In the genomic region with DNA sequence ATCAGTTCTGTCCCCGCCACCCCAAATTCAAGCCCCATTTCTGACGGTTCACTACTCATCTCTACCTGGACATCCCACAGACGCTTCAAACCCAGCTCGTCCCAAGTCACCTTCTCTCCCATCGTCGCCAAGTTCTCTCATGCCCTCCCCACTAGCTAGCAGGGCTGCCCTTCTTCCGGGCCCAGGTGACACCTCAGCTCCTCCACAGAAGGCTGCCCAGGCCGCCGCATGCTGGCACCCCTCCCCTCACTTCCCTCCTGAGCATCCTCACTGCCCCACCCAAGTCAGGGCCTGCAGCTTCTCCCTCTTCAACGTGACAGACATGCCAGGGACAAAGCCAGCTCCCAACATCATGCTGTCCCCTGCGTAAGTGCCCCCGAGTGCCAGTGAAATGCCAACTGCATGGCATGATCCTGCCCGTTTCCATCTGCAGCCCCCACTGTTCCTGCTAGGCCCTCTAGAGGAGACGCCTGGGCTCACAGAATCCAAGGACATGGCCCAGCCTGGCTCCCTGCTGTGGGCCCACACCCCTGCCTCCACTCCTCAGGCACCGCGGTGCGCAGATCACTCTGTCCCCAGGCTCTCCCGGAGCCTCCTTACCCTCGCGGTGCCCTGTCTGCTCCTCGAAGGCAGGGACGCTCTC, we compare ENCODE assay signal across 8 cellular contexts. TPM values are rescaled to one million over a fixed set of nuclear protein-coding genes. Genes with fewer than 3 reads are reported as not detected.
A peak's percentile ranks its signal among the peaks of the same experiment; 100 is the strongest.
DNase-seq lines count a peak whose midpoint lies in the region; ATAC-seq and TF ChIP-seq lines count a peak whose summit lies in the region.

No MANE protein-coding gene starts in this region.

- H3K36me3 ChIP-seq in right atrium auricular region = no peaks in the 10 kb centered on the region

- peak overlapping the region in 1 of 2 donors; percentile 13 for H3K4me3 ChIP-seq in right atrium auricular region

- H3K27ac Mint-ChIP-seq in activated CD4-positive, alpha-beta T cell treated with anti-CD3 and anti-CD28 coated beads for 36 hours = peak overlapping the region; percentile 82
- H3K27ac Mint-ChIP-seq in stimulated activated naive CD8-positive, alpha-beta T cell treated with anti-CD3 and anti-CD28 coated beads, Interleukin-15, amount 100 ng/mL, for 72 hours = peak overlapping the region; percentile 36 to 42

- no peaks in the 10 kb centered on the region for H3K36me3 Mint-ChIP-seq in activated CD4-positive, alpha-beta T cell treated with anti-CD3 and anti-CD28 coated beads for 36 hours (ENCODE audit: low read depth)

- CTCF ChIA-PET in activated CD4-positive, alpha-beta T cell treated with anti-CD3 and anti-CD28 coated beads for 36 hours (lab: Charles Lee) = interaction anchor here (0.8 to 2.3 kb wide), 9 partner anchors 9 to 172 kb away, joined by 3 to 9 read pairs (median 4); no protein-coding TSS in a partner anchor

- no peak for DNase-seq in activated CD4-positive, alpha-beta T cell treated with anti-CD3 and anti-CD28 coated beads for 36 hours
- DNase-seq in activated CD4-positive, alpha-beta T cell treated with anti-CD3 and anti-CD28 coated beads for 1 hour = no peak
- DNase-seq in activated gamma-delta T cell (lab: John Stamatoyannopoulos, UW) (peak; percentile 33), right atrium auricular region (ENCODE audit: low spot score) (no peak), cerebellum (ENCODE audit: low spot score) (no peak), nucleus accumbens (lab: John Stamatoyannopoulos, UW) (no peak), iPS-NIHi11 (ENCODE audit: low spot score) (no peak)
- DNase-seq in stimulated activated naive CD8-positive, alpha-beta T cell treated with anti-CD3 and anti-CD28 coated beads, Interleukin-15, amount 100 ng/mL, for 72 hours = no peak

- no peaks in the 10 kb centered on the region for H3K9me3 ChIP-seq in right atrium auricular region

- no peaks in the 10 kb centered on the region for H3K27me3 ChIP-seq in right atrium auricular region

- H3K9me3 Mint-ChIP-seq in activated CD4-positive, alpha-beta T cell treated with anti-CD3 and anti-CD28 coated beads for 36 hours (ENCODE audit: low read depth) = no peaks in the 10 kb centered on the region
- H3K9me3 Mint-ChIP-seq in stimulated activated naive CD8-positive, alpha-beta T cell treated with anti-CD3 and anti-CD28 coated beads, Interleukin-15, amount 100 ng/mL, for 72 hours = no peaks in the 10 kb centered on the region

- H3K4me1 Mint-ChIP-seq in activated CD4-positive, alpha-beta T cell treated with anti-CD3 and anti-CD28 coated beads for 36 hours = peaks cover 24% of the 10 kb centered on the region
- H3K4me1 Mint-ChIP-seq in stimulated activated naive CD8-positive, alpha-beta T cell treated with anti-CD3 and anti-CD28 coated beads, Interleukin-15, amount 100 ng/mL, for 72 hours = peaks cover 44% of the 10 kb centered on the region

- TF ChIP-seq CTCF in right atrium auricular region (IDR thresholded peaks at IDR 0.05) = peak in 1 of 2 donors; percentile 33

- peak overlapping the region; percentile 64 to 81 for H3K27ac ChIP-seq in right atrium auricular region

- H3K27me3 Mint-ChIP-seq in activated CD4-positive, alpha-beta T cell treated with anti-CD3 and anti-CD28 coated beads for 36 hours = no peaks in the 10 kb centered on the region
- no peaks in the 10 kb centered on the region for H3K27me3 Mint-ChIP-seq in stimulated activated naive CD8-positive, alpha-beta T cell treated with anti-CD3 and anti-CD28 coated beads, Interleukin-15, amount 100 ng/mL, for 72 hours

- intact Hi-C loops in activated CD4-positive, alpha-beta T cell treated with anti-CD3 and anti-CD28 coated beads for 36 hours (cut with DNase I, micrococcal nuclease) = loop anchor here (2.0 to 10.0 kb wide), 3 partner anchors 19 to 705 kb away; a partner anchor contains a TSS

- peaks cover 0 to 80% of the 10 kb centered on the region in 2 donors for H3K4me1 ChIP-seq in right atrium auricular region

- POLR2A ChIA-PET in activated CD4-positive, alpha-beta T cell treated with anti-CD3 and anti-CD28 coated beads for 36 hours (lab: Charles Lee) = interaction anchor here (0.7 kb wide), 2 partner anchors 746 to 1904 kb away, joined by 3 read pairs; no protein-coding TSS in a partner anchor

- no peak overlapping the region for H3K4me3 Mint-ChIP-seq in activated CD4-positive, alpha-beta T cell treated with anti-CD3 and anti-CD28 coated beads for 36 hours
- H3K4me3 Mint-ChIP-seq in stimulated activated naive CD8-positive, alpha-beta T cell treated with anti-CD3 and anti-CD28 coated beads, Interleukin-15, amount 100 ng/mL, for 72 hours = peak overlapping the region; percentile 48 to 49

- peak; percentile 38 for ATAC-seq in activated CD4-positive, alpha-beta T cell treated with anti-CD3 and anti-CD28 coated beads for 36 hours
- ATAC-seq in stimulated activated naive CD8-positive, alpha-beta T cell treated with anti-CD3 and anti-CD28 coated beads, Interleukin-15, amount 100 ng/mL, for 72 hours = no peak

RNA-seq across cellular contexts. Expression of a gene that starts 5.9 kb away (rescaled TPM):
- total RNA-seq in activated CD4-positive, alpha-beta T cell treated with anti-CD3 and anti-CD28 coated beads for 36 hours = 1 to 10 TPM; 2.5 to 3.0 TPM
- total RNA-seq in right atrium auricular region (10 to 100 TPM; 13.4 to 13.7 TPM), cerebellum (19.0 TPM)

RNA-seq across cellular contexts. Expression of a gene that starts 36.6 kb away (rescaled TPM):
- under 1 TPM; 0.26 to 0.46 TPM for total RNA-seq in activated CD4-positive, alpha-beta T cell treated with anti-CD3 and anti-CD28 coated beads for 36 hours
- total RNA-seq in right atrium auricular region = 1 to 10 TPM; 3.4 to 4.0 TPM
- total RNA-seq in cerebellum = 7.3 TPM
